32 cellular contexts compared by ENCODE assay signal in the genomic region with DNA sequence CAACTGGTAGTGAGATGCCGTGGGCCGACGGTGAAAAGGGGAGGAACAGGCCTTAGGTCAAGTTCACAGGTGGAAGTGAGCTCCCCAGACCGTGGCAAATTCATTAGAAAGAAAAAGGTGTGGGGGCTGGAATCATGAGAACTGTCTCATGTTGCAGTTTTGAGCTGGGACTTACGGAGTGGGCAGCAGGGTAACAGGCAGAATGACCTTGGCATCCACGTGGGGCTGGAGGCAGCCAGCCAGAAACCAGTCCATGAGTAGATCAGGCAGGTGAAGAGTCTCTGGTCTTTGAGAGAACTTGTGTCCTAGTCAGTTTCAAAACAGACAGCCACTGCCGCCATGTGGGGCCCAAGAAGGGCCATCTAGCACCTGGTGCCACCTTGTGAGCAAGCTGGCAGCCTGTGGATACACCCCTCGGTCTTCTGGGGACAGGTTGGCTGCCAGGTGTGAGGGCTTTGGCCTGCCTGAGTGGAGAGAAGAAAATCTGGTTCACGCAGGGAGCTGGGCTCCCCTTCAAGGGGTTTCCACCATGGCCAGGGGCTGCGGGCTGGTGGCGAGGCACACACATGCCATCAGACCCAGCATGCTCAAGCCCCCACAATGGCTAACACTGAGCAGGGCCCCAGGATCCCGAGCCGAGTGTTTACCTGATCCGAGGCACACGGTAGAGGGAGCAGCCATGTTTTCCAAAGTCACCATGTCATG.
"Had no signal": no experiment of that assay in that cellular context is flagged by ENCODE, and none has a peak within 500 bp of the region (broad histone marks: within the 10 kb centered on the region; RNA-seq: fewer than 3 reads in every experiment).

No MANE protein-coding gene starts in this region.

- H3K9me3 ChIP-seq: breast epithelium, colonic mucosa, esophagus squamous epithelium, gastrocnemius medialis, lower lobe of right lung, sigmoid colon, stomach, suprapubic skin, transverse colon, uterus had no signal

- H3K27ac ChIP-seq: breast epithelium, colonic mucosa, gastrocnemius medialis, lower lobe of right lung, neural progenitor cell, sigmoid colon, suprapubic skin, transverse colon, WERI-Rb-1 had no signal

- H3K4me3 ChIP-seq: breast epithelium, colonic mucosa, dorsolateral prefrontal cortex, esophagus squamous epithelium, gastrocnemius medialis, lower lobe of right lung, neural progenitor cell, sigmoid colon, smooth muscle cell, stomach, suprapubic skin, transverse colon, uterus had no signal

- DNase-seq: activated CD4-positive, alpha-beta T cell treated with anti-CD3 and anti-CD28 coated beads, Interleukin-2, amount 50 U/mL, for 4 hours; activated CD4-positive, CD25-positive, alpha-beta regulatory T cell treated with anti-CD3 and anti-CD28 coated beads, Interleukin-2, amount 50 U/mL, for 72 hours; activated CD8-positive, alpha-beta memory T cell treated with anti-CD3 and anti-CD28 coated beads, Interleukin-2, amount 50 U/mL, for 48 hours; activated effector memory CD4-positive, alpha-beta T cell treated with Interleukin-2 at 50 U/mL for 16 hours; activated naive CD4-positive, alpha-beta T cell treated with anti-CD3 and anti-CD28 coated beads, Interleukin-2, amount 50 U/mL, for 16 hours; activated T-cell treated with anti-CD3 and anti-CD28 coated beads, Interleukin-2, amount 50 U/mL, for 72 hours; colonic mucosa; dorsolateral prefrontal cortex; esophagus squamous epithelium; gastrocnemius medialis; head of caudate nucleus; hypothalamus; left cardiac atrium; lower lobe of right lung; naive B cell; retina; sigmoid colon; stimulated activated CD4-positive, alpha-beta T cell treated with anti-CD3 and anti-CD28 coated beads, Interleukin-15, amount 100 ng/mL, for 24 hours; stomach; T-cell; transverse colon; uterus; WERI-Rb-1 had no signal

- H3K27me3 Mint-ChIP-seq: central memory CD8-positive, alpha-beta T cell; naive B cell; progenitor cell of endocrine pancreas; stimulated activated memory B cell treated with anti-CD40 and anti-IgM and Interleukin-4, amounts not matched to agents 10 μg/mL and 1 μg/mL and 100 μg/mL, for 72 hours; T-cell had no signal

- ATAC-seq: activated T-cell treated with anti-CD3 and anti-CD28 coated beads, Interleukin-2, amount 50 U/mL, for 72 hours; left cardiac atrium; lower lobe of right lung; stimulated activated memory B cell treated with anti-CD40 and anti-IgM and Interleukin-4, amounts not matched to agents 10 μg/mL and 1 μg/mL and 100 μg/mL, for 72 hours; T-cell had no signal

- H3K36me3 ChIP-seq: neural progenitor cell, uterus had no signal

- H3K27ac Mint-ChIP-seq: neural progenitor cell, progenitor cell of endocrine pancreas had no signal

- H3K36me3 Mint-ChIP-seq: naive B cell had no signal

- FAIRE-seq: islet of Langerhans, TTC549 had no signal

- H3K4me3 Mint-ChIP-seq: activated T-cell treated with anti-CD3 and anti-CD28 coated beads, Interleukin-2, amount 50 U/mL, for 72 hours; central memory CD8-positive, alpha-beta T cell; neural progenitor cell; stimulated activated memory B cell treated with anti-CD40 and anti-IgM and Interleukin-4, amounts not matched to agents 10 μg/mL and 1 μg/mL and 100 μg/mL, for 72 hours had no signal

- H3K4me2 ChIP-seq: neural progenitor cell, smooth muscle cell had no signal

- H3K9ac ChIP-seq: neural progenitor cell had no signal

- H2AFZ ChIP-seq: neural progenitor cell had no signal

- H3K27me3 ChIP-seq: breast epithelium, colonic mucosa, dorsolateral prefrontal cortex, esophagus squamous epithelium, gastrocnemius medialis, neural progenitor cell, sigmoid colon, stomach, suprapubic skin, transverse colon, uterus had no signal

- H3K9me3 Mint-ChIP-seq: activated T-cell treated with anti-CD3 and anti-CD28 coated beads, Interleukin-2, amount 50 U/mL, for 72 hours; central memory CD8-positive, alpha-beta T cell; naive B cell; neural progenitor cell; stimulated activated memory B cell treated with anti-CD40 and anti-IgM and Interleukin-4, amounts not matched to agents 10 μg/mL and 1 μg/mL and 100 μg/mL, for 72 hours; T-cell had no signal
